ENCODE assay signal across 2 cellular contexts in genomic region chr10:100987685-100988049, GRCh38.
TF ChIP-seq lines count a peak whose summit lies in the region.

No MANE protein-coding gene starts in this region.

TF ChIP-seq in endothelial cell of umbilical vein, 7 proteins besides CTCF, POLR2A, EP300 and RAD21:
- TF ChIP-seq MYC (IDR thresholded peaks at IDR 0.05; ENCODE audit: low read depth, low read length) (no peak), EZH2 (IDR thresholded peaks at IDR 0.05; ENCODE audit: borderline replicate concordance, low read depth, low read length, severe bottlenecking) (no peak), MAX (IDR thresholded peaks at IDR 0.05; ENCODE audit: insufficient read depth, insufficient read length) (no peak), POLR2AphosphoS5 (IDR thresholded peaks at IDR 0.05; ENCODE audit: insufficient read depth, low read depth, low read length) (no peak), JUN (IDR thresholded peaks at IDR 0.05; ENCODE audit: borderline replicate concordance, insufficient read depth, insufficient read length, low read depth) (no peak), GATA2 (IDR thresholded peaks at IDR 0.05; ENCODE audit: insufficient read depth, insufficient read length, low read depth, low read length) (no peak), FOS (IDR thresholded peaks at IDR 0.05; ENCODE audit: borderline replicate concordance, insufficient read depth, low read length) (no peak)
TF ChIP-seq in endothelial cell of umbilical vein: peak in this region for 0.

TF ChIP-seq in GM12891, 5 proteins besides CTCF, POLR2A, EP300 and RAD21:
- TF ChIP-seq SPI1 (IDR thresholded peaks at IDR 0.05; ENCODE audit: low read depth, low read length) (no peak), POLR2AphosphoS5 (IDR thresholded peaks at IDR 0.05; ENCODE audit: low read depth, low read length) (no peak)
